ENCODE assay signal across 8 cellular contexts in genomic region chr4:6372649-6373525, GRCh38.
DNase-seq lines count a peak whose midpoint lies in the region; ATAC-seq and TF ChIP-seq lines count a peak whose summit lies in the region.

No MANE protein-coding gene starts in this region.

- WGBS in transverse colon (ENCODE audit: low coverage in 1 of 2), 2 donors = 87% methylated on average over 14 of the region's 14 CpGs; no CpG with 5 or more reads in 1 of the 2 donors

- H3K9ac ChIP-seq in colonic mucosa (ENCODE audit: low read depth in 2 of 2, low read length in 2 of 2) = no peak overlapping the region

- TF ChIP-seq EP300 in transverse colon (IDR thresholded peaks at IDR 0.05; ENCODE audit: low read depth) = no peak

- ATAC-seq in GM21390 (IDR thresholded peaks at IDR 0.05; ENCODE audit: unreplicated experiment) = peak; percentile 53

- in situ Hi-C loops in transverse colon (cut with MboI; ENCODE audit: low pct_ligation_motif_present in 1 of 4, low pct_unique_long_range_greater_than_20kb in 1 of 4, low sequenced_read_pairs in 3 of 4) = no loop called here

- H3K4me3 ChIP-seq in transverse colon (no peak overlapping the region), colonic mucosa (no peak overlapping the region)

- no peaks in the 10 kb centered on the region for H3K9me3 ChIP-seq in transverse colon
- no peaks in the 10 kb centered on the region for H3K9me3 ChIP-seq in colonic mucosa

- H3K27me3 ChIP-seq in transverse colon = peaks cover 6% of the 10 kb centered on the region
- H3K27me3 ChIP-seq in colonic mucosa = no peaks in the 10 kb centered on the region

- H3K27ac ChIP-seq in transverse colon (no peak overlapping the region), colonic mucosa (no peak overlapping the region)

- TF ChIP-seq CTCF in transverse colon (IDR thresholded peaks at IDR 0.05) (no peak), colonic mucosa (IDR thresholded peaks at IDR 0.05) (no peak)

- H3K36me3 ChIP-seq in transverse colon (no peaks in the 10 kb centered on the region), colonic mucosa (no peaks in the 10 kb centered on the region)

- H3K4me1 ChIP-seq in transverse colon (no peaks in the 10 kb centered on the region), colonic mucosa (no peaks in the 10 kb centered on the region)

- no peak for TF ChIP-seq POLR2A in transverse colon (IDR thresholded peaks at IDR 0.05)

- intact Hi-C loops in transverse colon (cut with DNase I; ENCODE audit: low total_unique reads) (no loop called here), colonic mucosa (cut with DNase I) (no loop called here)

- DNase-seq in NCI-H2081 (lab: John Stamatoyannopoulos, UW) = peak; percentile 25 to 42
- DNase-seq in NCI-H2081 treated with DMSO at 0.1 percent for 48 hours (lab: John Stamatoyannopoulos, UW) = no peak
- peak; percentile 42 for DNase-seq in NCI-H187 treated with DMSO at 0.1 percent for 48 hours (lab: John Stamatoyannopoulos, UW)
- DNase-seq in astrocyte of the hippocampus (ENCODE audit: low read depth, low spot score) = peak; percentile 36
- DNase-seq in lung microvascular endothelial cell (ENCODE audit: low read depth in 2 of 2) = peak; percentile 43 to 63
- no peak for DNase-seq in transverse colon
- no peak for DNase-seq in colonic mucosa

Comparison
In these comparisons a context has a peak if more than half of its experiments do, and no peak if none do; other contexts are left out.
1. DNase-seq: peak in NCI-H2081 (2 of 2), NCI-H187 treated with DMSO at 0.1 percent for 48 hours (single experiment), astrocyte of the hippocampus (single experiment) and lung microvascular endothelial cell (2 of 2); none in NCI-H2081 treated with DMSO at 0.1 percent for 48 hours (single experiment), transverse colon (single experiment) and colonic mucosa (single experiment).